Comparison of ENCODE assay signal across 15 cellular contexts in the genomic region with DNA sequence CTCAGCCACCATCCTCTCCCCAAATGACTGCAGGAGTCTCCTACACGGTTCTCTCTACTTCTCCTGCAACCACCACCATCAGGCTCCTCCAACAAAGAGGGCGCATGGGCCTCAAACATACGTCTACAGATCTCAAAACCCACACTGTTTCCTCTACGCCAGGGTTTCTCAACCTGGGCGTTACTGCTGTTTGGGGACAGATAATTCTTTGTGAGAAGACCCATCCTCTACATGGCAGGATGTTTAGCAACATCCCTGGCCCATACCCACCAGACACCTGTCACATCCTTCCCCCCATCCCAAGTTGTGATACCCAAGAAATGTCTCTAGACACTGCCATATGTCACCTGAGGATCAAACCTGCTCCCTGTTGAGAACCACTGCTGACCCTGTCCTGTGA. TPM values are rescaled to one million over a fixed set of nuclear protein-coding genes. Genes with fewer than 3 reads are reported as not detected.
DNase-seq lines count a peak whose midpoint lies in the region; ATAC-seq lines count a peak whose summit lies in the region.
"Had no signal": no experiment of that assay in that cellular context is flagged by ENCODE, and none has a peak within 500 bp of the region (broad histone marks: within the 10 kb centered on the region; RNA-seq: fewer than 3 reads in every experiment).

No MANE protein-coding gene starts in this region.

- DNase-seq in activated CD4-positive, alpha-beta T cell treated with anti-CD3 and anti-CD28 coated beads for 36 hours = peak; percentile 43
- DNase-seq in activated CD4-positive, alpha-beta T cell treated with anti-CD3 and anti-CD28 coated beads for 1 hour = no peak
- peak; percentile 12 to 44 for DNase-seq in Kasumi-1 (lab: John Stamatoyannopoulos, UW)
- no peak for DNase-seq in activated T-cell treated with anti-CD3 and anti-CD28 coated beads, Interleukin-2, amount 50 U/mL, for 72 hours
- DNase-seq in natural killer cell treated with Interleukin-12 subunit alpha and Interleukin-12 subunit beta and Interleukin-15 and Interleukin-18, amount 100 ng/mL, for 72 hours (ENCODE audit: low spot score) = no peak
- no peak for DNase-seq in NCI-H524 treated with DMSO at 0.1 percent for 48 hours (lab: John Stamatoyannopoulos, UW)
- no peak for DNase-seq in DMS153 treated with DMSO at 0.1 percent for 48 hours (lab: John Stamatoyannopoulos, UW; ENCODE audit: unreplicated experiment)
- DNase-seq in G401 (ENCODE audit: low spot score) = no peak
- DNase-seq: mammary epithelial cell, MM.1S, NCI-H524, transverse colon had no signal

- peak overlapping the region; percentile 9 for H3K4me3 Mint-ChIP-seq in activated CD4-positive, alpha-beta T cell treated with anti-CD3 and anti-CD28 coated beads for 36 hours
- peak overlapping the region; percentile 89 to 90 for H3K4me3 Mint-ChIP-seq in activated T-cell treated with anti-CD3 and anti-CD28 coated beads, Interleukin-2, amount 50 U/mL, for 72 hours
- peak overlapping the region; percentile 74 for H3K4me3 Mint-ChIP-seq in natural killer cell treated with Interleukin-12 subunit alpha and Interleukin-12 subunit beta and Interleukin-15 and Interleukin-18, amount 100 ng/mL, for 72 hours

- POLR2A ChIA-PET in activated CD4-positive, alpha-beta T cell treated with anti-CD3 and anti-CD28 coated beads for 36 hours (lab: Charles Lee) = interaction anchor here (1.1 kb wide), 1 partner anchor 45 kb away, joined by 3 read pairs; a partner anchor contains a TSS

- no peaks in the 10 kb centered on the region for H3K9me3 Mint-ChIP-seq in activated CD4-positive, alpha-beta T cell treated with anti-CD3 and anti-CD28 coated beads for 36 hours (ENCODE audit: low read depth)
- no peaks in the 10 kb centered on the region for H3K9me3 Mint-ChIP-seq in activated T-cell treated with anti-CD3 and anti-CD28 coated beads, Interleukin-2, amount 50 U/mL, for 72 hours
- H3K9me3 Mint-ChIP-seq in natural killer cell treated with Interleukin-12 subunit alpha and Interleukin-12 subunit beta and Interleukin-15 and Interleukin-18, amount 100 ng/mL, for 72 hours = no peaks in the 10 kb centered on the region

- in situ Hi-C loops in G401 (cut with HindIII; ENCODE audit: low sequenced_read_pairs) = no loop called here

- H3K27ac Mint-ChIP-seq in activated CD4-positive, alpha-beta T cell treated with anti-CD3 and anti-CD28 coated beads for 36 hours = peak overlapping the region; percentile 77
- peak overlapping the region; percentile 40 for H3K27ac Mint-ChIP-seq in activated T-cell treated with anti-CD3 and anti-CD28 coated beads, Interleukin-2, amount 50 U/mL, for 72 hours
- H3K27ac Mint-ChIP-seq in natural killer cell treated with Interleukin-12 subunit alpha and Interleukin-12 subunit beta and Interleukin-15 and Interleukin-18, amount 100 ng/mL, for 72 hours = peak overlapping the region; percentile 80 to 91

- H3K4me1 Mint-ChIP-seq in activated CD4-positive, alpha-beta T cell treated with anti-CD3 and anti-CD28 coated beads for 36 hours = peaks cover 85% of the 10 kb centered on the region
- H3K4me1 Mint-ChIP-seq in activated T-cell treated with anti-CD3 and anti-CD28 coated beads, Interleukin-2, amount 50 U/mL, for 72 hours (ENCODE audit: low read depth) = peaks cover 65% of the 10 kb centered on the region
- H3K4me1 Mint-ChIP-seq in natural killer cell treated with Interleukin-12 subunit alpha and Interleukin-12 subunit beta and Interleukin-15 and Interleukin-18, amount 100 ng/mL, for 72 hours (ENCODE audit: low read depth in 2 of 2) = peaks cover 49 to 57% of the 10 kb centered on the region in 2 donors

- ATAC-seq in activated CD4-positive, alpha-beta T cell treated with anti-CD3 and anti-CD28 coated beads for 36 hours = peak; percentile 20
- no peak for ATAC-seq in activated T-cell treated with anti-CD3 and anti-CD28 coated beads, Interleukin-2, amount 50 U/mL, for 72 hours (replicated peaks in 1 of 2)
- no peak for ATAC-seq in natural killer cell treated with Interleukin-12 subunit alpha and Interleukin-12 subunit beta and Interleukin-15 and Interleukin-18, amount 100 ng/mL, for 72 hours
- ATAC-seq: A549, Right ventricle myocardium inferior had no signal

- peaks cover 35% of the 10 kb centered on the region for H3K36me3 Mint-ChIP-seq in activated CD4-positive, alpha-beta T cell treated with anti-CD3 and anti-CD28 coated beads for 36 hours (ENCODE audit: low read depth)
- peaks cover 0 to 2% of the 10 kb centered on the region in 2 donors for H3K36me3 Mint-ChIP-seq in activated T-cell treated with anti-CD3 and anti-CD28 coated beads, Interleukin-2, amount 50 U/mL, for 72 hours (ENCODE audit: insufficient read depth in 2 of 2)
- peaks cover 17% of the 10 kb centered on the region for H3K36me3 Mint-ChIP-seq in natural killer cell treated with Interleukin-12 subunit alpha and Interleukin-12 subunit beta and Interleukin-15 and Interleukin-18, amount 100 ng/mL, for 72 hours

- intact Hi-C loops in activated CD4-positive, alpha-beta T cell treated with anti-CD3 and anti-CD28 coated beads for 36 hours (cut with DNase I, micrococcal nuclease) = loop anchor here (5.0 to 10.0 kb wide), 6 partner anchors 196 to 1454 kb away; a partner anchor contains a TSS

- H3K27me3 Mint-ChIP-seq in activated CD4-positive, alpha-beta T cell treated with anti-CD3 and anti-CD28 coated beads for 36 hours = no peaks in the 10 kb centered on the region
- H3K27me3 Mint-ChIP-seq in activated T-cell treated with anti-CD3 and anti-CD28 coated beads, Interleukin-2, amount 50 U/mL, for 72 hours (ENCODE audit: low read depth) = no peaks in the 10 kb centered on the region
- H3K27me3 Mint-ChIP-seq in natural killer cell treated with Interleukin-12 subunit alpha and Interleukin-12 subunit beta and Interleukin-15 and Interleukin-18, amount 100 ng/mL, for 72 hours = no peaks in the 10 kb centered on the region

- CTCF ChIA-PET in activated CD4-positive, alpha-beta T cell treated with anti-CD3 and anti-CD28 coated beads for 36 hours (lab: Charles Lee) = interaction anchor here (1.0 to 1.1 kb wide), 3 partner anchors 8 to 47 kb away, joined by 3 to 7 read pairs (median 6); no protein-coding TSS in a partner anchor

RNA-seq across cellular contexts. Expression of a gene that starts 45.0 kb away (rescaled TPM):
- total RNA-seq in activated CD4-positive, alpha-beta T cell treated with anti-CD3 and anti-CD28 coated beads for 36 hours = 10 to 100 TPM; 47.4 to 54.6 TPM
- 10 to 100 TPM; 63.9 to 90.5 TPM for total RNA-seq in activated T-cell treated with anti-CD3 and anti-CD28 coated beads, Interleukin-2, amount 50 U/mL, for 72 hours
- 100 to 1,000 TPM in 1 of 2 donors, 10 to 100 TPM in 1; 92.3 to 100 TPM for total RNA-seq in natural killer cell treated with Interleukin-12 subunit alpha and Interleukin-12 subunit beta and Interleukin-15 and Interleukin-18, amount 100 ng/mL, for 72 hours
- total RNA-seq in G401 (2014; rRNA removed; shearing (Covaris generic)) = 18.7 and 45.5 TPM in 2 replicates

RNA-seq across cellular contexts. Expression of a gene that starts 53.1 kb away (rescaled TPM):
- total RNA-seq in activated CD4-positive, alpha-beta T cell treated with anti-CD3 and anti-CD28 coated beads for 36 hours = not detected
- not detected for total RNA-seq in activated T-cell treated with anti-CD3 and anti-CD28 coated beads, Interleukin-2, amount 50 U/mL, for 72 hours
- total RNA-seq in natural killer cell treated with Interleukin-12 subunit alpha and Interleukin-12 subunit beta and Interleukin-15 and Interleukin-18, amount 100 ng/mL, for 72 hours = not detected
- total RNA-seq in G401 (2014; rRNA removed; shearing (Covaris generic)) = not detected in 2 replicates
- total RNA-seq: mammary epithelial cell, pulmonary artery endothelial cell, transverse colon had no signal

Comparison
In these comparisons a context has a peak if more than half of its experiments do, and no peak if none do; other contexts are left out.
1. DNase-seq: peak in activated CD4-positive, alpha-beta T cell treated with anti-CD3 and anti-CD28 coated beads for 36 hours (single experiment) and Kasumi-1 (2 of 2); none in activated CD4-positive, alpha-beta T cell treated with anti-CD3 and anti-CD28 coated beads for 1 hour (single experiment), activated T-cell treated with anti-CD3 and anti-CD28 coated beads, Interleukin-2, amount 50 U/mL, for 72 hours (0 of 2), natural killer cell treated with Interleukin-12 subunit alpha and Interleukin-12 subunit beta and Interleukin-15 and Interleukin-18, amount 100 ng/mL, for 72 hours (single experiment), NCI-H524 treated with DMSO at 0.1 percent for 48 hours (single experiment), DMS153 treated with DMSO at 0.1 percent for 48 hours (single experiment) and G401 (single experiment).
2. H3K4me3 Mint-ChIP-seq: peak in every context shown above with its lines; median percentile 90 in activated T-cell treated with anti-CD3 and anti-CD28 coated beads, Interleukin-2, amount 50 U/mL, for 72 hours; 74 in natural killer cell treated with Interleukin-12 subunit alpha and Interleukin-12 subunit beta and Interleukin-15 and Interleukin-18, amount 100 ng/mL, for 72 hours; 9 in activated CD4-positive, alpha-beta T cell treated with anti-CD3 and anti-CD28 coated beads for 36 hours.
3. Peak in every context shown above with its lines, with median percentiles within 50 percentile points of each other: H3K27ac Mint-ChIP-seq.